In genomic region chr6:149217466-149217888, GRCh38 we compare ENCODE assay signal across 11 cellular contexts.
DNase-seq lines count a peak whose midpoint lies in the region; ATAC-seq, FAIRE-seq and TF ChIP-seq lines count a peak whose summit lies in the region.
"Had no signal": no experiment of that assay in that cellular context is flagged by ENCODE, and none has a peak within 500 bp of the region (broad histone marks: within the 10 kb centered on the region; RNA-seq: fewer than 3 reads in every experiment).

No MANE protein-coding gene starts in this region.

- no peak overlapping the region for H3K27ac Mint-ChIP-seq in activated CD8-positive, alpha-beta T cell treated with anti-CD3 and anti-CD28 coated beads for 36 hours

- peaks cover 0 to under 1% (median 0%) of the 10 kb centered on the region in 3 donors for H3K4me1 ChIP-seq in pancreas
- H3K4me1 ChIP-seq: parathyroid adenoma had no signal

- no peak overlapping the region for H3K4me3 ChIP-seq in pancreas

- POLR2A ChIA-PET in activated CD8-positive, alpha-beta T cell treated with anti-CD3 and anti-CD28 coated beads for 36 hours (lab: Charles Lee): interaction anchor here (1.2 to 3.7 kb wide), 2 partner anchors 66 to 101 kb away, joined by 3 to 18 read pairs; partner anchors contain the start of gene TAB2

- no peak overlapping the region for H3K27ac ChIP-seq in pancreas
- H3K27ac ChIP-seq: parathyroid adenoma had no signal

- no peak for TF ChIP-seq CTCF in activated CD8-positive, alpha-beta T cell treated with anti-CD3 and anti-CD28 coated beads for 36 hours (IDR thresholded peaks at IDR 0.05)
- TF ChIP-seq CTCF in pancreas (IDR thresholded peaks at IDR 0.05): no peak

- no peaks in the 10 kb centered on the region for H3K27me3 ChIP-seq in pancreas

- intact Hi-C loops in activated CD8-positive, alpha-beta T cell treated with anti-CD3 and anti-CD28 coated beads for 36 hours (cut with micrococcal nuclease): no loop called here
- intact Hi-C loops in pancreas (cut with DNase I): no loop called here

- no peaks in the 10 kb centered on the region for H3K36me3 ChIP-seq in pancreas

- CTCF ChIA-PET in activated CD8-positive, alpha-beta T cell treated with anti-CD3 and anti-CD28 coated beads for 36 hours (lab: Charles Lee): interaction anchor here (1.7 to 1.9 kb wide), 2 partner anchors 13 to 215 kb away, joined by 6 to 11 read pairs; no protein-coding TSS in a partner anchor

- no peak for FAIRE-seq in pancreas (lab: Jason Lieb, UNC)

- H3K27me3 Mint-ChIP-seq in activated CD8-positive, alpha-beta T cell treated with anti-CD3 and anti-CD28 coated beads for 36 hours: no peaks in the 10 kb centered on the region

- peaks cover 2% of the 10 kb centered on the region for H3K9me3 Mint-ChIP-seq in activated CD8-positive, alpha-beta T cell treated with anti-CD3 and anti-CD28 coated beads for 36 hours

- ATAC-seq in GM18498 (IDR thresholded peaks at IDR 0.05; ENCODE audit: unreplicated experiment) (peak; percentile 66), GM19455 (IDR thresholded peaks at IDR 0.05; ENCODE audit: unreplicated experiment) (peak; percentile 56), HG03064 (IDR thresholded peaks at IDR 0.05; ENCODE audit: low read depth, unreplicated experiment) (peak; percentile 76), pancreas (no peak)
- no peak for ATAC-seq in activated CD8-positive, alpha-beta T cell treated with anti-CD3 and anti-CD28 coated beads for 36 hours

- peaks cover 27% of the 10 kb centered on the region for H3K4me1 Mint-ChIP-seq in activated CD8-positive, alpha-beta T cell treated with anti-CD3 and anti-CD28 coated beads for 36 hours (ENCODE audit: low read depth)

- no peaks in the 10 kb centered on the region for H3K9me3 ChIP-seq in pancreas

- no peaks in the 10 kb centered on the region for H3K36me3 Mint-ChIP-seq in activated CD8-positive, alpha-beta T cell treated with anti-CD3 and anti-CD28 coated beads for 36 hours (ENCODE audit: low read depth)

- no peak overlapping the region for H3K4me3 Mint-ChIP-seq in activated CD8-positive, alpha-beta T cell treated with anti-CD3 and anti-CD28 coated beads for 36 hours

- peak; percentile 23 for DNase-seq in OCI-M1 (lab: John Stamatoyannopoulos, UW)
- no peak for DNase-seq in activated CD8-positive, alpha-beta T cell treated with anti-CD3 and anti-CD28 coated beads for 36 hours
- DNase-seq in putamen (ENCODE audit: low spot score): no peak
- no peak for DNase-seq in activated effector memory CD4-positive, alpha-beta T cell treated with Interleukin-2 at 50 U/mL for 16 hours
- DNase-seq in pancreas: no peak
- DNase-seq: hypothalamus, NCI-H526 treated with DMSO at 0.1 percent for 48 hours had no signal

Comparison
In these comparisons a context has a peak if more than half of its experiments do, and no peak if none do; other contexts are left out.
1. ATAC-seq: peak in GM18498 (single experiment), GM19455 (single experiment) and HG03064 (single experiment); none in activated CD8-positive, alpha-beta T cell treated with anti-CD3 and anti-CD28 coated beads for 36 hours (single experiment) and pancreas (0 of 4).